ENCODE assay signal across 17 cellular contexts in the genomic region with DNA sequence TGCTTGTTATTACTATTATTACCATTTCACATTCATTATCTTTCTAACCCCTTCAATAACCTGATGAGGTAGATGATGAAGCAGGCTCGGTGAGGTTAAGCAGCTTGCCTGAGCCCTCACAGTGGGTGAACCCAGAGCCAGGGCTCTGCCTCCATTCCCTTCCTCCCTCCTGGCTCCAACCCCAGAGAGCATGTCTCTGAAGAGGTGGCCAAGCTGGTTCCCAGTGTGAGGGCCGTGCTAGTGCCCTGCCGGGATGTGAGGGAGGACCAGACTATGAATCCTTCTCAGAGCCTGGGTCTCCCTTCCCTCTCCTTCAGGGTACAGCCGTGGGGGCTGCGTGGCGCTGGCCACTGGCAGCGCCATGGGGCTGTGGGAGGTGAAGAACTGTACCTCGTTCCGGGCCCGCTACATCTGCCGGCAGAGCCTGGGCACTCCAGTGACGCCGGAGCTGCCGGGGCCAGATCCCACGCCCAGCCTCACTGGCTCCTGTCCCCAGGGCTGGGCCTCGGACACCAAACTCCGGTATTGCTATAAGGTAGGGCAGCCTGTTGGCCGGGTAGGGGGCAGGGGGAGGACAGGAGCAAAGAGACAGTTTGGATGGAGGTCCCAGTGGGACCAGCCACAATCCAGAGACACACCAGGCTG.
"Had no signal": no experiment of that assay in that cellular context is flagged by ENCODE, and none has a peak within 500 bp of the region (broad histone marks: within the 10 kb centered on the region; RNA-seq: fewer than 3 reads in every experiment).

No MANE protein-coding gene starts in this region.

- H3K36me3 ChIP-seq: right lobe of liver, transverse colon had no signal

- H3K9ac ChIP-seq: parathyroid adenoma had no signal

- H3K27me3 ChIP-seq: foreskin keratinocyte, right lobe of liver, stomach, transverse colon had no signal

- H2AFZ ChIP-seq: parathyroid adenoma had no signal

- H3K27ac ChIP-seq: coronary artery, foreskin keratinocyte, parathyroid adenoma, psoas muscle, right lobe of liver, stomach, thoracic aorta, transverse colon had no signal

- H3K4me1 ChIP-seq: foreskin keratinocyte, psoas muscle, right lobe of liver, transverse colon had no signal

- H3K4me3 ChIP-seq: coronary artery, psoas muscle, right lobe of liver, skin epidermis, stomach, thoracic aorta, transverse colon had no signal

- H3K79me2 ChIP-seq: parathyroid adenoma had no signal

- H3K9me3 ChIP-seq: psoas muscle, right lobe of liver, stomach, thoracic aorta, transverse colon had no signal

- DNase-seq: effector CD4-positive, alpha-beta T cell; erythroblast; foreskin keratinocyte; immature natural killer cell; left ventricle myocardium superior; mammary epithelial cell; occipital lobe; psoas muscle; retina; right lobe of liver; stimulated activated naive CD4-positive, alpha-beta T cell; stomach; transverse colon had no signal
